8 cellular contexts compared by ENCODE assay signal in genomic region chr7:90210925-90211324, GRCh38. TPM values are rescaled to one million over a fixed set of nuclear protein-coding genes. Genes with fewer than 3 reads are reported as not detected.
DNase-seq lines count a peak whose midpoint lies in the region; ATAC-seq and TF ChIP-seq lines count a peak whose summit lies in the region.

No MANE protein-coding gene starts in this region.

- H3K27ac ChIP-seq in rectal smooth muscle tissue (ENCODE audit: low read depth, low read length), result peak overlapping the region; percentile 76

- H3K4me3 Mint-ChIP-seq in glutamatergic neuron (ENCODE audit: unreplicated experiment), result peak overlapping the region; percentile 88

- no peaks in the 10 kb centered on the region for H3K9me3 Mint-ChIP-seq in glutamatergic neuron (ENCODE audit: unreplicated experiment)

- H3K27me3 Mint-ChIP-seq in glutamatergic neuron (ENCODE audit: unreplicated experiment), result peaks cover 4% of the 10 kb centered on the region

- H3K27ac Mint-ChIP-seq in glutamatergic neuron (ENCODE audit: unreplicated experiment), result no peak overlapping the region

- no peaks in the 10 kb centered on the region for H3K36me3 Mint-ChIP-seq in glutamatergic neuron (ENCODE audit: unreplicated experiment)

- peak overlapping the region; percentile 74 for H3K4me3 ChIP-seq in rectal smooth muscle tissue (ENCODE audit: low read length)

- H3K27me3 ChIP-seq in rectal smooth muscle tissue (ENCODE audit: control insufficient read depth, insufficient read depth, low read length), result no peaks in the 10 kb centered on the region

- TF ChIP-seq CTCF in glutamatergic neuron (IDR thresholded peaks at IDR 0.05; ENCODE audit: partially characterized antibody, unreplicated experiment), result no peak

- no peaks in the 10 kb centered on the region for H3K36me3 ChIP-seq in rectal smooth muscle tissue (ENCODE audit: control insufficient read depth, insufficient read depth, low read length)

- no peak for DNase-seq in glutamatergic neuron
- no peak for DNase-seq in retina
- DNase-seq in NCI-H2029 treated with DMSO at 0.1 percent for 48 hours (lab: John Stamatoyannopoulos, UW), result no peak
- no peak for DNase-seq in NCI-H1092 treated with DMSO at 0.1 percent for 48 hours (lab: John Stamatoyannopoulos, UW)

- peak; percentile 29 for ATAC-seq in GM18511 (IDR thresholded peaks at IDR 0.05; ENCODE audit: unreplicated experiment)
- ATAC-seq in SK-N-SH treated with all-trans-retinoic acid at 6 μM for 48 hours, result peak; percentile 5; the same call in 2 of the 3 replicates
- no peak for ATAC-seq in HG02885 (IDR thresholded peaks at IDR 0.05; ENCODE audit: poor library complexity, unreplicated experiment)

- peaks cover 6% of the 10 kb centered on the region for H3K4me1 Mint-ChIP-seq in glutamatergic neuron (ENCODE audit: low read depth, unreplicated experiment)

- peak overlapping the region; percentile 39 for H3K9ac ChIP-seq in rectal smooth muscle tissue (ENCODE audit: low read length)

- no peaks in the 10 kb centered on the region for H3K4me1 ChIP-seq in rectal smooth muscle tissue (ENCODE audit: control insufficient read depth, insufficient read depth, low read length)

TF ChIP-seq in SK-N-SH treated with all-trans-retinoic acid at 6 μM for 48 hours, 23 proteins besides CTCF, POLR2A, EP300 and RAD21:
- TF ChIP-seq ZNF565 (CRISPR knock-in tag; conservative IDR thresholded peaks at IDR 0.05; ENCODE audit: low read depth) (no peak), ZFP30 (CRISPR knock-in tag; IDR thresholded peaks at IDR 0.05) (no peak), CSRNP3 (CRISPR knock-in tag; IDR thresholded peaks at IDR 0.05) (no peak), ZNF8 (CRISPR knock-in tag; IDR thresholded peaks at IDR 0.05) (no peak), POU6F1 (CRISPR knock-in tag; IDR thresholded peaks at IDR 0.05; ENCODE audit: borderline replicate concordance, low read depth) (no peak), BACH2 (CRISPR knock-in tag; IDR thresholded peaks at IDR 0.05; ENCODE audit: borderline replicate concordance) (no peak), TSHZ2 (CRISPR knock-in tag; IDR thresholded peaks at IDR 0.05) (no peak), GLIS3 (CRISPR knock-in tag; IDR thresholded peaks at IDR 0.05) (no peak), PATZ1 (CRISPR knock-in tag; IDR thresholded peaks at IDR 0.05; ENCODE audit: borderline replicate concordance) (no peak), ZNF70 (CRISPR knock-in tag; IDR thresholded peaks at IDR 0.05) (no peak), CSDC2 (CRISPR knock-in tag; IDR thresholded peaks at IDR 0.05) (no peak), ESRRG (CRISPR knock-in tag; IDR thresholded peaks at IDR 0.05) (no peak), SNAI2 (CRISPR knock-in tag; IDR thresholded peaks at IDR 0.05) (no peak), CREB5 (CRISPR knock-in tag; IDR thresholded peaks at IDR 0.05; ENCODE audit: low read depth) (no peak), PPARA (CRISPR knock-in tag; IDR thresholded peaks at IDR 0.05; ENCODE audit: borderline replicate concordance) (no peak), ZC3H10 (CRISPR knock-in tag; IDR thresholded peaks at IDR 0.05) (no peak), OSR1 (CRISPR knock-in tag; IDR thresholded peaks at IDR 0.05) (no peak), TCF4 (CRISPR knock-in tag; IDR thresholded peaks at IDR 0.05; ENCODE audit: borderline replicate concordance) (no peak), RARB (CRISPR knock-in tag; IDR thresholded peaks at IDR 0.05) (no peak)

RNA-seq across cellular contexts. Expression of gene STEAP2, which starts 0.6 kb away (rescaled TPM):
- 0.59 TPM for total RNA-seq in glutamatergic neuron (ENCODE audit: unreplicated experiment)

RNA-seq across cellular contexts. Expression of gene CFAP69, which starts 34.0 kb away (rescaled TPM):
- 0.71 TPM for total RNA-seq in glutamatergic neuron (ENCODE audit: unreplicated experiment)

RNA-seq across cellular contexts. Expression of gene STEAP1, which starts 56.7 kb away (rescaled TPM):
- total RNA-seq in glutamatergic neuron (ENCODE audit: unreplicated experiment), result not detected
